1 cellular context compared by ENCODE assay signal in the genomic region with DNA sequence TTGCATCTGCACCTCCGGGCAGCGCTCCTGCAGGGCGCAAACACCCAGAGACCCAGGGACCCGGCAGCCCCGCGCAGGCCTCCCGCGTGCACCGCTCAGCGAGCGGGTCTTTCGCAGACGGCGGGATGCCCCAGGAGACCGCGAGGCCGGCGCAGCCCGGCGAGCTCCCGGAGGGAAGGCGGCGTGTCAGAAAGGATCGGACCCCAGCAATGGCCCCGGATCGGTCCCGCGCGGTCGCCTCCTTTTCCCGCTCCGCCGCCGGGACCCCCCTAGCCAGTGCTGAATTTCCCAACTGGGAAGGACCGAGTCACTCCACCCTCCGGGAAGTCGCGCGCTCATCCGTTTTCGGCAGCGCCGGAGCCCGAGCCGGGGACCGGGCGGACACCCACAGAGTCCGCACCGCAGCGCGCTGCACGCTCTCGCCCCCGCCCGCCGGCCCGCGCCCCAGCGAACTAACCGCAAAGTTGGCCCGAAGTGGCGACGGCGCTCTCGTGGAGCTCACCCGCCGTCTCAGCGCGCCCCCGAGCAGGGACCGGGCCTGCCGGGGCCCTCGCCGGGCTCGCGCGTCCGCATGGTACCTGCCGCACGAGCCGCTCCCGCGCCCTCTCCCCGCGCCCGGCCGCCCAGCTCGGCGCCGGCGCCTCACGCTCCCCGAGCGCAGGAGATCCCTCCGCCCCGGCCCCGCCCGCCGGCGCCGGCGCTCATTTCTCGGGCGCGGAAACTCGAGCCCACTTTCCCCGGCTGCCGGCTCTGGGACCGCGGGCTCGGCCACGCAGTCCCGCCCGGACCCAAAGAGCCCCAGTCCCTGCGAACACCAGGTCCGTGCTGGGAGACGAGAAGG.
TF ChIP-seq lines count a peak whose summit lies in the region.

A gene with protein sequence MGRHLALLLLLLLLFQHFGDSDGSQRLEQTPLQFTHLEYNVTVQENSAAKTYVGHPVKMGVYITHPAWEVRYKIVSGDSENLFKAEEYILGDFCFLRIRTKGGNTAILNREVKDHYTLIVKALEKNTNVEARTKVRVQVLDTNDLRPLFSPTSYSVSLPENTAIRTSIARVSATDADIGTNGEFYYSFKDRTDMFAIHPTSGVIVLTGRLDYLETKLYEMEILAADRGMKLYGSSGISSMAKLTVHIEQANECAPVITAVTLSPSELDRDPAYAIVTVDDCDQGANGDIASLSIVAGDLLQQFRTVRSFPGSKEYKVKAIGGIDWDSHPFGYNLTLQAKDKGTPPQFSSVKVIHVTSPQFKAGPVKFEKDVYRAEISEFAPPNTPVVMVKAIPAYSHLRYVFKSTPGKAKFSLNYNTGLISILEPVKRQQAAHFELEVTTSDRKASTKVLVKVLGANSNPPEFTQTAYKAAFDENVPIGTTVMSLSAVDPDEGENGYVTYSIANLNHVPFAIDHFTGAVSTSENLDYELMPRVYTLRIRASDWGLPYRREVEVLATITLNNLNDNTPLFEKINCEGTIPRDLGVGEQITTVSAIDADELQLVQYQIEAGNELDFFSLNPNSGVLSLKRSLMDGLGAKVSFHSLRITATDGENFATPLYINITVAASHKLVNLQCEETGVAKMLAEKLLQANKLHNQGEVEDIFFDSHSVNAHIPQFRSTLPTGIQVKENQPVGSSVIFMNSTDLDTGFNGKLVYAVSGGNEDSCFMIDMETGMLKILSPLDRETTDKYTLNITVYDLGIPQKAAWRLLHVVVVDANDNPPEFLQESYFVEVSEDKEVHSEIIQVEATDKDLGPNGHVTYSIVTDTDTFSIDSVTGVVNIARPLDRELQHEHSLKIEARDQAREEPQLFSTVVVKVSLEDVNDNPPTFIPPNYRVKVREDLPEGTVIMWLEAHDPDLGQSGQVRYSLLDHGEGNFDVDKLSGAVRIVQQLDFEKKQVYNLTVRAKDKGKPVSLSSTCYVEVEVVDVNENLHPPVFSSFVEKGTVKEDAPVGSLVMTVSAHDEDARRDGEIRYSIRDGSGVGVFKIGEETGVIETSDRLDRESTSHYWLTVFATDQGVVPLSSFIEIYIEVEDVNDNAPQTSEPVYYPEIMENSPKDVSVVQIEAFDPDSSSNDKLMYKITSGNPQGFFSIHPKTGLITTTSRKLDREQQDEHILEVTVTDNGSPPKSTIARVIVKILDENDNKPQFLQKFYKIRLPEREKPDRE (N-terminal part only) (minus strand): TSS at position 650 of the 841 bp plus-strand sequence. CDS start 14,029 bp downstream, outside the sequence.

TF ChIP-seq in HepG2, 621 proteins besides CTCF, POLR2A, EP300 and RAD21 (continued from another document):
- TF ChIP-seq, protein P1, sequence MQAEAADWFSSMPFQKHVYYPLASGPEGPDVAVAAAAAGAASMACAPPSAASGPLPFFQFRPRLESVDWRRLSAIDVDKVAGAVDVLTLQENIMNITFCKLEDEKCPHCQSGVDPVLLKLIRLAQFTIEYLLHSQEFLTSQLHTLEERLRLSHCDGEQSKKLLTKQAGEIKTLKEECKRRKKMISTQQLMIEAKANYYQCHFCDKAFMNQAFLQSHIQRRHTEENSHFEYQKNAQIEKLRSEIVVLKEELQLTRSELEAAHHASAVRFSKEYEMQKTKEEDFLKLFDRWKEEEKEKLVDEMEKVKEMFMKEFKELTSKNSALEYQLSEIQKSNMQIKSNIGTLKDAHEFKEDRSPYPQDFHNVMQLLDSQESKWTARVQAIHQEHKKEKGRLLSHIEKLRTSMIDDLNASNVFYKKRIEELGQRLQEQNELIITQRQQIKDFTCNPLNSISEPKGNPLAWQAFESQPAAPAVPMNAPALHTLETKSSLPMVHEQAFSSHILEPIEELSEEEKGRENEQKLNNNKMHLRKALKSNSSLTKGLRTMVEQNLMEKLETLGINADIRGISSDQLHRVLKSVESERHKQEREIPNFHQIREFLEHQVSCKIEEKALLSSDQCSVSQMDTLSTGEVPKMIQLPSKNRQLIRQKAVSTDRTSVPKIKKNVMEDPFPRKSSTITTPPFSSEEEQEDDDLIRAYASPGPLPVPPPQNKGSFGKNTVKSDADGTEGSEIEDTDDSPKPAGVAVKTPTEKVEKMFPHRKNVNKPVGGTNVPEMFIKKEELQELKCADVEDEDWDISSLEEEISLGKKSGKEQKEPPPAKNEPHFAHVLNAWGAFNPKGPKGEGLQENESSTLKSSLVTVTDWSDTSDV (CRISPR knock-in tag; IDR thresholded peaks at IDR 0.05): no peak
- TF ChIP-seq, protein P2, sequence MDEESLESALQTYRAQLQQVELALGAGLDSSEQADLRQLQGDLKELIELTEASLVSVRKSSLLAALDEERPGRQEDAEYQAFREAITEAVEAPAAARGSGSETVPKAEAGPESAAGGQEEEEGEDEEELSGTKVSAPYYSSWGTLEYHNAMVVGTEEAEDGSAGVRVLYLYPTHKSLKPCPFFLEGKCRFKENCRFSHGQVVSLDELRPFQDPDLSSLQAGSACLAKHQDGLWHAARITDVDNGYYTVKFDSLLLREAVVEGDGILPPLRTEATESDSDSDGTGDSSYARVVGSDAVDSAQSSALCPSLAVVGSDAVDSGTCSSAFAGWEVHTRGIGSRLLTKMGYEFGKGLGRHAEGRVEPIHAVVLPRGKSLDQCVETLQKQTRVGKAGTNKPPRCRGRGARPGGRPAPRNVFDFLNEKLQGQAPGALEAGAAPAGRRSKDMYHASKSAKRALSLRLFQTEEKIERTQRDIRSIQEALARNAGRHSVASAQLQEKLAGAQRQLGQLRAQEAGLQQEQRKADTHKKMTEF (CRISPR knock-in tag; IDR thresholded peaks at IDR 0.05): no peak; the same call in 1 of the 2 replicates
- TF ChIP-seq, protein P3, sequence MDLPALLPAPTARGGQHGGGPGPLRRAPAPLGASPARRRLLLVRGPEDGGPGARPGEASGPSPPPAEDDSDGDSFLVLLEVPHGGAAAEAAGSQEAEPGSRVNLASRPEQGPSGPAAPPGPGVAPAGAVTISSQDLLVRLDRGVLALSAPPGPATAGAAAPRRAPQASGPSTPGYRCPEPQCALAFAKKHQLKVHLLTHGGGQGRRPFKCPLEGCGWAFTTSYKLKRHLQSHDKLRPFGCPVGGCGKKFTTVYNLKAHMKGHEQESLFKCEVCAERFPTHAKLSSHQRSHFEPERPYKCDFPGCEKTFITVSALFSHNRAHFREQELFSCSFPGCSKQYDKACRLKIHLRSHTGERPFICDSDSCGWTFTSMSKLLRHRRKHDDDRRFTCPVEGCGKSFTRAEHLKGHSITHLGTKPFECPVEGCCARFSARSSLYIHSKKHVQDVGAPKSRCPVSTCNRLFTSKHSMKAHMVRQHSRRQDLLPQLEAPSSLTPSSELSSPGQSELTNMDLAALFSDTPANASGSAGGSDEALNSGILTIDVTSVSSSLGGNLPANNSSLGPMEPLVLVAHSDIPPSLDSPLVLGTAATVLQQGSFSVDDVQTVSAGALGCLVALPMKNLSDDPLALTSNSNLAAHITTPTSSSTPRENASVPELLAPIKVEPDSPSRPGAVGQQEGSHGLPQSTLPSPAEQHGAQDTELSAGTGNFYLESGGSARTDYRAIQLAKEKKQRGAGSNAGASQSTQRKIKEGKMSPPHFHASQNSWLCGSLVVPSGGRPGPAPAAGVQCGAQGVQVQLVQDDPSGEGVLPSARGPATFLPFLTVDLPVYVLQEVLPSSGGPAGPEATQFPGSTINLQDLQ (CRISPR knock-in tag; IDR thresholded peaks at IDR 0.05): no peak
- TF ChIP-seq ZNF556 (CRISPR knock-in tag; IDR thresholded peaks at IDR 0.05; ENCODE audit: borderline replicate concordance): no peak
- peak; percentile 61; the same call in 1 of the 2 replicates for TF ChIP-seq TOPORS (CRISPR knock-in tag; IDR thresholded peaks at IDR 0.05)
- TF ChIP-seq, protein P4, sequence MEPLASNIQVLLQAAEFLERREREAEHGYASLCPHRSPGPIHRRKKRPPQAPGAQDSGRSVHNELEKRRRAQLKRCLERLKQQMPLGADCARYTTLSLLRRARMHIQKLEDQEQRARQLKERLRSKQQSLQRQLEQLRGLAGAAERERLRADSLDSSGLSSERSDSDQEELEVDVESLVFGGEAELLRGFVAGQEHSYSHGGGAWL (CRISPR knock-in tag; IDR thresholded peaks at IDR 0.05): no peak
- TF ChIP-seq, protein P5, sequence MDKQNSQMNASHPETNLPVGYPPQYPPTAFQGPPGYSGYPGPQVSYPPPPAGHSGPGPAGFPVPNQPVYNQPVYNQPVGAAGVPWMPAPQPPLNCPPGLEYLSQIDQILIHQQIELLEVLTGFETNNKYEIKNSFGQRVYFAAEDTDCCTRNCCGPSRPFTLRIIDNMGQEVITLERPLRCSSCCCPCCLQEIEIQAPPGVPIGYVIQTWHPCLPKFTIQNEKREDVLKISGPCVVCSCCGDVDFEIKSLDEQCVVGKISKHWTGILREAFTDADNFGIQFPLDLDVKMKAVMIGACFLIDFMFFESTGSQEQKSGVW (CRISPR knock-in tag; IDR thresholded peaks at IDR 0.05; ENCODE audit: borderline replicate concordance): no peak
- TF ChIP-seq ZNF670 (CRISPR knock-in tag; IDR thresholded peaks at IDR 0.05; ENCODE audit: borderline replicate concordance): no peak
- TF ChIP-seq, protein P6, sequence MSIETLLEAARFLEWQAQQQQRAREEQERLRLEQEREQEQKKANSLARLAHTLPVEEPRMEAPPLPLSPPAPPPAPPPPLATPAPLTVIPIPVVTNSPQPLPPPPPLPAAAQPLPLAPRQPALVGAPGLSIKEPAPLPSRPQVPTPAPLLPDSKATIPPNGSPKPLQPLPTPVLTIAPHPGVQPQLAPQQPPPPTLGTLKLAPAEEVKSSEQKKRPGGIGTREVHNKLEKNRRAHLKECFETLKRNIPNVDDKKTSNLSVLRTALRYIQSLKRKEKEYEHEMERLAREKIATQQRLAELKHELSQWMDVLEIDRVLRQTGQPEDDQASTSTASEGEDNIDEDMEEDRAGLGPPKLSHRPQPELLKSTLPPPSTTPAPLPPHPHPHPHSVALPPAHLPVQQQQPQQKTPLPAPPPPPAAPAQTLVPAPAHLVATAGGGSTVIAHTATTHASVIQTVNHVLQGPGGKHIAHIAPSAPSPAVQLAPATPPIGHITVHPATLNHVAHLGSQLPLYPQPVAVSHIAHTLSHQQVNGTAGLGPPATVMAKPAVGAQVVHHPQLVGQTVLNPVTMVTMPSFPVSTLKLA (IDR thresholded peaks at IDR 0.05): no peak
- no peak for TF ChIP-seq FOXA3 (CRISPR knock-in tag; IDR thresholded peaks at IDR 0.05)
- TF ChIP-seq, protein P7, sequence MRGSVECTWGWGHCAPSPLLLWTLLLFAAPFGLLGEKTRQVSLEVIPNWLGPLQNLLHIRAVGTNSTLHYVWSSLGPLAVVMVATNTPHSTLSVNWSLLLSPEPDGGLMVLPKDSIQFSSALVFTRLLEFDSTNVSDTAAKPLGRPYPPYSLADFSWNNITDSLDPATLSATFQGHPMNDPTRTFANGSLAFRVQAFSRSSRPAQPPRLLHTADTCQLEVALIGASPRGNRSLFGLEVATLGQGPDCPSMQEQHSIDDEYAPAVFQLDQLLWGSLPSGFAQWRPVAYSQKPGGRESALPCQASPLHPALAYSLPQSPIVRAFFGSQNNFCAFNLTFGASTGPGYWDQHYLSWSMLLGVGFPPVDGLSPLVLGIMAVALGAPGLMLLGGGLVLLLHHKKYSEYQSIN (CRISPR knock-in tag; IDR thresholded peaks at IDR 0.05; ENCODE audit: borderline replicate concordance): no peak
- TF ChIP-seq, protein P8, sequence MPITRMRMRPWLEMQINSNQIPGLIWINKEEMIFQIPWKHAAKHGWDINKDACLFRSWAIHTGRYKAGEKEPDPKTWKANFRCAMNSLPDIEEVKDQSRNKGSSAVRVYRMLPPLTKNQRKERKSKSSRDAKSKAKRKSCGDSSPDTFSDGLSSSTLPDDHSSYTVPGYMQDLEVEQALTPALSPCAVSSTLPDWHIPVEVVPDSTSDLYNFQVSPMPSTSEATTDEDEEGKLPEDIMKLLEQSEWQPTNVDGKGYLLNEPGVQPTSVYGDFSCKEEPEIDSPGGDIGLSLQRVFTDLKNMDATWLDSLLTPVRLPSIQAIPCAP (CRISPR knock-in tag; IDR thresholded peaks at IDR 0.05; ENCODE audit: low read depth): no peak
- TF ChIP-seq ZNF34 (CRISPR knock-in tag; IDR thresholded peaks at IDR 0.05; ENCODE audit: borderline replicate concordance): no peak
